Comparison of ENCODE assay signal across 19 cellular contexts in genomic region chr22:23122216-23122957, GRCh38. TPM values are rescaled to one million over a fixed set of nuclear protein-coding genes. Genes with fewer than 3 reads are reported as not detected.
DNase-seq lines count a peak whose midpoint lies in the region; ATAC-seq and TF ChIP-seq lines count a peak whose summit lies in the region.
"Had no signal": no experiment of that assay in that cellular context is flagged by ENCODE, and none has a peak within 500 bp of the region (broad histone marks: within the 10 kb centered on the region; RNA-seq: fewer than 3 reads in every experiment).

No MANE protein-coding gene starts in this region.

- no peaks in the 10 kb centered on the region for H3K9me3 ChIP-seq in neuronal stem cell (replicated peaks in 1 of 2; ENCODE audit: control insufficient read depth in 2 of 2, insufficient read depth in 1 of 2, low read depth in 1 of 2, low read length in 2 of 2)
- H3K9me3 ChIP-seq: SK-N-SH had no signal

- H3K18ac ChIP-seq in neuronal stem cell (ENCODE audit: low read length), result no peak overlapping the region

- ATAC-seq in HG03432 (IDR thresholded peaks at IDR 0.05; ENCODE audit: unreplicated experiment), result no peak

- no peak overlapping the region for H3K4me2 ChIP-seq in neuronal stem cell (ENCODE audit: insufficient read depth, low read length, poor library complexity, severe bottlenecking)
- H3K4me2 ChIP-seq: SK-N-SH had no signal

- H2BK15ac ChIP-seq in neuronal stem cell (ENCODE audit: low read length), result no peak overlapping the region

- no peaks in the 10 kb centered on the region for H3K27me3 ChIP-seq in neuronal stem cell (ENCODE audit: control insufficient read depth in 3 of 3, insufficient read depth in 3 of 3, low read depth in 1 of 3, low read length in 3 of 3)

- no peak overlapping the region for H2AK5ac ChIP-seq in neuronal stem cell (ENCODE audit: low read depth, low read length)

- H3K27ac ChIP-seq in angular gyrus (ENCODE audit: low read depth, low read length) (peak overlapping the region; percentile 74), neuronal stem cell (replicated peaks; ENCODE audit: low read length) (no peak overlapping the region)

- H3K4me3 ChIP-seq in neuronal stem cell (ENCODE audit: low read length in 2 of 2) (no peak overlapping the region), foreskin fibroblast (ENCODE audit: low read depth in 1 of 2, low read length in 2 of 2) (no peak overlapping the region)

- no CpG with 5 or more reads among the region's 13 CpGs for WGBS in neuronal stem cell (ENCODE audit: extremely low coverage in 2 of 2, insufficient read length in 2 of 2, insufficient replicate concordance in 1 of 2), 2 donors

- no peak overlapping the region for H3K4ac ChIP-seq in neuronal stem cell (ENCODE audit: low read length)

- H2BK120ac ChIP-seq in neuronal stem cell (ENCODE audit: low read depth, low read length), result no peak overlapping the region

- H4K91ac ChIP-seq in neuronal stem cell (ENCODE audit: low read depth, low read length, poor library complexity), result no peak overlapping the region

- no peak overlapping the region for H2BK12ac ChIP-seq in neuronal stem cell (ENCODE audit: low read length)

- H4K8ac ChIP-seq in neuronal stem cell (ENCODE audit: low read depth, low read length), result no peak overlapping the region

- peaks cover 7% of the 10 kb centered on the region for H3K79me1 ChIP-seq in neuronal stem cell (ENCODE audit: low read depth, low read length)

- H3K4me1 ChIP-seq in neuronal stem cell (ENCODE audit: control insufficient read depth in 2 of 2, insufficient read depth in 1 of 2, low read depth in 1 of 2, low read length in 2 of 2), result no peaks in the 10 kb centered on the region

- peak overlapping the region; percentile 37 for H3K23ac ChIP-seq in neuronal stem cell (ENCODE audit: low read depth, low read length, poor library complexity)

- H2BK5ac ChIP-seq in neuronal stem cell (ENCODE audit: low read length), result no peak overlapping the region

- no peak overlapping the region for H2AFZ ChIP-seq in neuronal stem cell (ENCODE audit: low read length)

- peaks cover 4 to 15% of the 10 kb centered on the region in 2 donors for H3K36me3 ChIP-seq in neuronal stem cell (replicated peaks in 1 of 2; ENCODE audit: control insufficient read depth in 2 of 2, insufficient read depth in 2 of 2, low read length in 2 of 2)

- TF ChIP-seq CTCF in foreskin fibroblast (IDR thresholded peaks at IDR 0.05; ENCODE audit: low read depth, low read length), result no peak

- H3K9ac ChIP-seq in neuronal stem cell (ENCODE audit: low read depth, low read length, poor library complexity), result no peak overlapping the region
- H3K9ac ChIP-seq: SK-N-SH had no signal

- DNase-seq in globus pallidus (ENCODE audit: low spot score) (peak; percentile 75), neuronal stem cell (ENCODE audit: low spot score) (no peak), NCI-H748 treated with DMSO at 0.1 percent for 48 hours (lab: John Stamatoyannopoulos, UW) (no peak), foreskin fibroblast (no peak)
- DNase-seq in activated T-cell treated with anti-CD3 and anti-CD28 coated beads, Interleukin-2, amount 50 U/mL, for 48 hours, result no peak
- DNase-seq: ACHN, DMS79, H7, NCI-H1105, NCI-H2081, NCI-H2171 treated with DMSO at 0.1 percent for 48 hours, NCI-H446, NCI-H69, SHP77, SK-N-SH had no signal

- H3K14ac ChIP-seq in neuronal stem cell (ENCODE audit: low read length), result no peak overlapping the region

RNA-seq across cellular contexts. Expression of gene RSPH14, which starts 19.4 kb away (rescaled TPM):
- 2.0 TPM for polyA plus RNA-seq in neuronal stem cell (2013, experiment 1 of 2)
- polyA plus RNA-seq in neuronal stem cell (2013, experiment 2 of 2), result 2.2 TPM
- polyA plus RNA-seq: CD14-positive monocyte, IMR-90 had no signal

RNA-seq across cellular contexts. Expression of gene RAB36, which starts 22.9 kb away (rescaled TPM):
- polyA plus RNA-seq in neuronal stem cell (2013, experiment 1 of 2), result 4.5 TPM
- 4.5 TPM for polyA plus RNA-seq in neuronal stem cell (2013, experiment 2 of 2)

RNA-seq across cellular contexts. Expression of gene GNAZ, which starts 52.1 kb away (rescaled TPM):
- polyA plus RNA-seq in neuronal stem cell (2013, experiment 1 of 2), result 36.9 TPM
- 37.0 TPM for polyA plus RNA-seq in neuronal stem cell (2013, experiment 2 of 2)

RNA-seq across cellular contexts. Expression of gene BCR, which starts 57.9 kb away (rescaled TPM):
- polyA plus RNA-seq in neuronal stem cell (2013, experiment 1 of 2), result 20.8 TPM
- polyA plus RNA-seq in neuronal stem cell (2013, experiment 2 of 2), result 19.8 TPM
